ENCODE assay signal across 11 cellular contexts in genomic region chr18:63106727-63107126, GRCh38.
DNase-seq lines count a peak whose midpoint lies in the region; ATAC-seq and TF ChIP-seq lines count a peak whose summit lies in the region.
"Had no signal": no experiment of that assay in that cellular context is flagged by ENCODE, and none has a peak within 500 bp of the region (broad histone marks: within the 10 kb centered on the region; RNA-seq: fewer than 3 reads in every experiment).

No MANE protein-coding gene starts in this region.

- ATAC-seq in GM19438 (IDR thresholded peaks at IDR 0.05; ENCODE audit: low read depth, unreplicated experiment) (peak; percentile 39), HG02981 (IDR thresholded peaks at IDR 0.05; ENCODE audit: unreplicated experiment) (peak; percentile 29)
- ATAC-seq: lower lobe of right lung had no signal

- H3K27ac Mint-ChIP-seq in T-helper 2 cell treated with Interferon-gamma antibody and Interleukin-4, amounts not matched to agents 5 μg/mL and 100 μg/mL, for 36 hours: peak overlapping the region; percentile 77

- peaks cover 8% of the 10 kb centered on the region for H3K27me3 Mint-ChIP-seq in T-helper 2 cell treated with Interferon-gamma antibody and Interleukin-4, amounts not matched to agents 5 μg/mL and 100 μg/mL, for 36 hours (ENCODE audit: low read depth)

- peak overlapping the region; percentile 76 for H3K4me3 Mint-ChIP-seq in T-helper 2 cell treated with Interferon-gamma antibody and Interleukin-4, amounts not matched to agents 5 μg/mL and 100 μg/mL, for 36 hours

- H3K36me3 Mint-ChIP-seq in T-helper 2 cell treated with Interferon-gamma antibody and Interleukin-4, amounts not matched to agents 5 μg/mL and 100 μg/mL, for 36 hours (ENCODE audit: low read depth): peaks cover 12% of the 10 kb centered on the region

- peaks cover 16% of the 10 kb centered on the region for H3K9me3 Mint-ChIP-seq in T-helper 2 cell treated with Interferon-gamma antibody and Interleukin-4, amounts not matched to agents 5 μg/mL and 100 μg/mL, for 36 hours

- DNase-seq in GM10266 (ENCODE audit: extremely low spot score) (peak; percentile 25), NCI-H1436 treated with DMSO at 0.1 percent for 48 hours (lab: John Stamatoyannopoulos, UW) (no peak), GM03348 (ENCODE audit: low spot score) (no peak), globus pallidus (ENCODE audit: low spot score) (no peak)
- DNase-seq in T-helper 2 cell treated with Interferon-gamma antibody and Interleukin-4, amounts not matched to agents 5 μg/mL and 100 μg/mL, for 36 hours (ENCODE audit: low spot score): peak; percentile 29
- no peak for DNase-seq in stimulated activated naive CD4-positive, alpha-beta T cell (lab: John Stamatoyannopoulos, UW)
- DNase-seq: DMS 273 treated with DMSO at 0.1 percent for 48 hours, lower lobe of right lung, T1000 had no signal

- no peak for TF ChIP-seq CTCF in GM10266 (IDR thresholded peaks at IDR 0.05; ENCODE audit: control insufficient read depth, insufficient read depth, low read depth, missing control alignments)

- peaks cover 41% of the 10 kb centered on the region for H3K4me1 Mint-ChIP-seq in T-helper 2 cell treated with Interferon-gamma antibody and Interleukin-4, amounts not matched to agents 5 μg/mL and 100 μg/mL, for 36 hours (ENCODE audit: low read depth)

Comparison
In these comparisons a context has a peak if more than half of its experiments do, and no peak if none do; other contexts are left out.
1. DNase-seq: peak in GM10266 (single experiment) and T-helper 2 cell treated with Interferon-gamma antibody and Interleukin-4, amounts not matched to agents 5 μg/mL and 100 μg/mL, for 36 hours (single experiment); none in NCI-H1436 treated with DMSO at 0.1 percent for 48 hours (single experiment), stimulated activated naive CD4-positive, alpha-beta T cell (0 of 6), GM03348 (single experiment) and globus pallidus (single experiment).